In the genomic region with DNA sequence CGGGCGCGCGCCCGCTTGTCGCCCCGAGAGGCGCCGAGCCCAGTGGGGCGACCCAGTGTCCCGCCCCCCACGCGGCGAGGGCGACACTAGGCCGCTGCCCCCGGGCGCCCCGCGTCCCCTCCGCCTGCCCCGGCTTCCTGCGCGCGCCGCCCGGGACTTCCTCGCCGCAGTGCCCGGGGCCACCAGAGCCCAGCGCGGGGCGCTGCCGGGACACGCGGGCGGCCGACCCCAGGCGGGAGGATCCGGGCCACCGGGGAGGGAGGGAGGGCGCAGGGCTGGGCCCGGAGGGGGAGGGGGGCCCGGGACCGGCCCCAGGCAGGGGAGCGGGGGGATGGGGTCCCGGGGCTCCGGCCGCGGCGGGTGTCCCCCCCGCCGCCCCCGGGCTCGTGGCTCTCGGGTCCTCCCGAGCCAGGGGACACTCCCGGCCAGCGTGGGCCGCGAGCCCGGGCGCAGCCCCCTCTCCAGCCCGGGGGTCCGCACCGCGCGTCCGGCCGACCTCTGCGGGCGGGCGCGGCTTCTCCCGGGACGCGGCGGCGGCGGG, we compare ENCODE assay signal across 7 cellular contexts. TPM values are rescaled to one million over a fixed set of nuclear protein-coding genes. Genes with fewer than 3 reads are reported as not detected.
A peak's percentile ranks its signal among the peaks of the same experiment; 100 is the strongest.
DNase-seq lines count a peak whose midpoint lies in the region; ATAC-seq lines count a peak whose summit lies in the region.

No MANE protein-coding gene starts in this region.

- peak overlapping the region; percentile 82 for H3K9ac ChIP-seq in adipocyte (ENCODE audit: low read length)

- peak; percentile 17 for DNase-seq in SK-MEL-5 (ENCODE audit: low read depth, low spot score)
- DNase-seq in adipocyte (ENCODE audit: low read depth): peak; percentile 85
- peak; percentile 36 to 53 for DNase-seq in stimulated activated CD4-positive, alpha-beta T cell treated with anti-CD3 and anti-CD28 coated beads, Interleukin-1b, Interleukin-23, amount 100 ng/mL, for 4 hours (ENCODE audit: low read depth in 2 of 2)
- no peak for DNase-seq in superior temporal gyrus (ENCODE audit: extremely low spot score)

- no peaks in the 10 kb centered on the region for H3K9me3 ChIP-seq in adipocyte (ENCODE audit: control insufficient read depth, low read length)

- in situ Hi-C loops in SK-MEL-5 (cut with HindIII; ENCODE audit: low pct_unique_long_range_greater_than_20kb, low sequenced_read_pairs): no loop called here

- H3K4me1 ChIP-seq in adipocyte (ENCODE audit: control insufficient read depth, insufficient read depth, low read length): peaks cover 15% of the 10 kb centered on the region

- H3K4me3 ChIP-seq in adipocyte (ENCODE audit: low read length) (peak overlapping the region; percentile 71), iPS-11a (ENCODE audit: low read depth, low read length) (peak overlapping the region; percentile 17)

- no peaks in the 10 kb centered on the region for H3K36me3 ChIP-seq in adipocyte (ENCODE audit: control insufficient read depth, insufficient read depth, low read length, severe bottlenecking)

- H3K27me3 ChIP-seq in adipocyte (replicated peaks; ENCODE audit: control insufficient read depth, insufficient read depth, low read length): no peaks in the 10 kb centered on the region

- ATAC-seq in GM18519 (IDR thresholded peaks at IDR 0.05; ENCODE audit: low FRiP score, unreplicated experiment): peak; percentile 38
- ATAC-seq in HG03039 (IDR thresholded peaks at IDR 0.05; ENCODE audit: unreplicated experiment): peak; percentile 32

RNA-seq across cellular contexts. Expression of a gene that starts 0.4 kb away (rescaled TPM):
- 6.4 and 7.6 TPM in 2 replicates for total RNA-seq in SK-MEL-5 (2014; rRNA removed; shearing (Covaris generic))
- polyA plus RNA-seq in SK-MEL-5 (2015; cell fraction: cytosol; rRNA removed): 6.9 and 9.7 TPM in 2 replicates
- polyA plus RNA-seq in SK-MEL-5 (2015; cell fraction: nucleus; rRNA removed): 1.8 and 2.3 TPM in 2 replicates
